1 cellular context compared by ENCODE assay signal in genomic region chr2:10300997-10301945, GRCh38.
TF ChIP-seq lines count a peak whose summit lies in the region.

No MANE protein-coding gene starts in this region.

TF ChIP-seq in HepG2, 621 proteins besides CTCF, POLR2A, EP300 and RAD21 (continued from another document and continues in another):
- TF ChIP-seq, protein P1, sequence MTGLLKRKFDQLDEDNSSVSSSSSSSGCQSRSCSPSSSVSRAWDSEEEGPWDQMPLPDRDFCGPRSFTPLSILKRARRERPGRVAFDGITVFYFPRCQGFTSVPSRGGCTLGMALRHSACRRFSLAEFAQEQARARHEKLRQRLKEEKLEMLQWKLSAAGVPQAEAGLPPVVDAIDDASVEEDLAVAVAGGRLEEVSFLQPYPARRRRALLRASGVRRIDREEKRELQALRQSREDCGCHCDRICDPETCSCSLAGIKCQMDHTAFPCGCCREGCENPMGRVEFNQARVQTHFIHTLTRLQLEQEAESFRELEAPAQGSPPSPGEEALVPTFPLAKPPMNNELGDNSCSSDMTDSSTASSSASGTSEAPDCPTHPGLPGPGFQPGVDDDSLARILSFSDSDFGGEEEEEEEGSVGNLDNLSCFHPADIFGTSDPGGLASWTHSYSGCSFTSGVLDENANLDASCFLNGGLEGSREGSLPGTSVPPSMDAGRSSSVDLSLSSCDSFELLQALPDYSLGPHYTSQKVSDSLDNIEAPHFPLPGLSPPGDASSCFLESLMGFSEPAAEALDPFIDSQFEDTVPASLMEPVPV (CRISPR knock-in tag; IDR thresholded peaks at IDR 0.05): no peak; the same call in 1 of the 2 replicates
- TF ChIP-seq SOX6 (IDR thresholded peaks at IDR 0.05) (no peak), SOX6 (CRISPR knock-in tag; IDR thresholded peaks at IDR 0.05) (peak; percentile 58), XRCC5 (optimal IDR thresholded peaks at IDR 0.05; ENCODE audit: low read length) (peak; percentile 85), HNRNPLL (IDR thresholded peaks at IDR 0.05; ENCODE audit: low read depth, low read length, poor library complexity, severe bottlenecking) (no peak), PPARG (CRISPR knock-in tag; conservative IDR thresholded peaks at IDR 0.05) (0 out of 2 replicates have a peak, but pooled peaks have one; percentile 54), ZSCAN9 (CRISPR knock-in tag; IDR thresholded peaks at IDR 0.05; ENCODE audit: borderline replicate concordance) (no peak), NKX3-1 (CRISPR knock-in tag; IDR thresholded peaks at IDR 0.05) (no peak), ZFP91 (CRISPR knock-in tag; IDR thresholded peaks at IDR 0.05; ENCODE audit: borderline replicate concordance) (peak; percentile 86), ZBTB21 (CRISPR knock-in tag; IDR thresholded peaks at IDR 0.05) (no peak), PHF21A (CRISPR knock-in tag; IDR thresholded peaks at IDR 0.05) (peak; percentile 83), ZNF430 (CRISPR knock-in tag; IDR thresholded peaks at IDR 0.05) (peak; percentile 65; the same call in 1 of the 2 replicates), ZNF282 (IDR thresholded peaks at IDR 0.05; ENCODE audit: partially characterized antibody) (no peak), KLF16 (CRISPR knock-in tag; IDR thresholded peaks at IDR 0.05) (no peak; a peak in 2 of 4 replicates), RBFOX2 (IDR thresholded peaks at IDR 0.05; ENCODE audit: low read depth, low read length) (no peak), SP140L (CRISPR knock-in tag; IDR thresholded peaks at IDR 0.05; ENCODE audit: borderline replicate concordance) (no peak), REXO4 (CRISPR knock-in tag; IDR thresholded peaks at IDR 0.05; ENCODE audit: borderline replicate concordance) (no peak), ZNF383 (CRISPR knock-in tag; IDR thresholded peaks at IDR 0.05; ENCODE audit: borderline replicate concordance) (no peak), ZMAT3 (CRISPR knock-in tag; conservative IDR thresholded peaks at IDR 0.05) (no peak; the same call in 1 of the 2 replicates), ZNF207 (IDR thresholded peaks at IDR 0.05; ENCODE audit: borderline replicate concordance) (no peak), FOXK1 (CRISPR knock-in tag; IDR thresholded peaks at IDR 0.05; ENCODE audit: borderline replicate concordance, low read depth) (no peak; the same call in 1 of the 2 replicates), KAT7 (CRISPR knock-in tag; IDR thresholded peaks at IDR 0.05; ENCODE audit: borderline replicate concordance) (peak; percentile 84; the same call in 1 of the 2 replicates), ATF7 (IDR thresholded peaks at IDR 0.05) (no peak), ATF7 (CRISPR knock-in tag; IDR thresholded peaks at IDR 0.05) (peak; percentile 60; the same call in 1 of the 2 replicates), TCF7 (IDR thresholded peaks at IDR 0.05; ENCODE audit: low read depth) (no peak; the same call in 1 of the 2 replicates), STAG1 (CRISPR knock-in tag; IDR thresholded peaks at IDR 0.05) (peak; percentile 24; the same call in 1 of the 2 replicates), JARID2 (CRISPR knock-in tag; IDR thresholded peaks at IDR 0.05; ENCODE audit: insufficient replicate concordance) (no peak), SIX1 (CRISPR knock-in tag; IDR thresholded peaks at IDR 0.05; ENCODE audit: borderline replicate concordance) (peak; percentile 45; the same call in 1 of the 2 replicates), NFIB (CRISPR knock-in tag; IDR thresholded peaks at IDR 0.05; ENCODE audit: borderline replicate concordance) (no peak), MTA1 (CRISPR knock-in tag; IDR thresholded peaks at IDR 0.05; ENCODE audit: borderline replicate concordance) (peak; percentile 93; the same call in 1 of the 2 replicates), HHEX (CRISPR knock-in tag; IDR thresholded peaks at IDR 0.05) (no peak), ZNF10 (CRISPR knock-in tag; IDR thresholded peaks at IDR 0.05; ENCODE audit: borderline replicate concordance, low read depth) (no peak), HOXA3 (CRISPR knock-in tag; IDR thresholded peaks at IDR 0.05) (peak; percentile 66; the same call in 1 of the 2 replicates), JUNB (CRISPR knock-in tag; IDR thresholded peaks at IDR 0.05; ENCODE audit: borderline replicate concordance) (0 out of 2 replicates have a peak, but pooled peaks have one; percentile 35), GATA4 (IDR thresholded peaks at IDR 0.05; ENCODE audit: borderline replicate concordance, low read depth) (peak; percentile 22; the same call in 1 of the 2 replicates), SMC3 (IDR thresholded peaks at IDR 0.05; ENCODE audit: low read length) (no peak), NCOA1 (CRISPR knock-in tag; IDR thresholded peaks at IDR 0.05) (peak; percentile 78; the same call in 1 of the 2 replicates)
- TF ChIP-seq, protein P2, sequence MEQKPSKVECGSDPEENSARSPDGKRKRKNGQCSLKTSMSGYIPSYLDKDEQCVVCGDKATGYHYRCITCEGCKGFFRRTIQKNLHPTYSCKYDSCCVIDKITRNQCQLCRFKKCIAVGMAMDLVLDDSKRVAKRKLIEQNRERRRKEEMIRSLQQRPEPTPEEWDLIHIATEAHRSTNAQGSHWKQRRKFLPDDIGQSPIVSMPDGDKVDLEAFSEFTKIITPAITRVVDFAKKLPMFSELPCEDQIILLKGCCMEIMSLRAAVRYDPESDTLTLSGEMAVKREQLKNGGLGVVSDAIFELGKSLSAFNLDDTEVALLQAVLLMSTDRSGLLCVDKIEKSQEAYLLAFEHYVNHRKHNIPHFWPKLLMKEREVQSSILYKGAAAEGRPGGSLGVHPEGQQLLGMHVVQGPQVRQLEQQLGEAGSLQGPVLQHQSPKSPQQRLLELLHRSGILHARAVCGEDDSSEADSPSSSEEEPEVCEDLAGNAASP (CRISPR knock-in tag; IDR thresholded peaks at IDR 0.05; ENCODE audit: borderline replicate concordance): peak; percentile 58; the same call in 1 of the 2 replicates
- TF ChIP-seq, protein P3, sequence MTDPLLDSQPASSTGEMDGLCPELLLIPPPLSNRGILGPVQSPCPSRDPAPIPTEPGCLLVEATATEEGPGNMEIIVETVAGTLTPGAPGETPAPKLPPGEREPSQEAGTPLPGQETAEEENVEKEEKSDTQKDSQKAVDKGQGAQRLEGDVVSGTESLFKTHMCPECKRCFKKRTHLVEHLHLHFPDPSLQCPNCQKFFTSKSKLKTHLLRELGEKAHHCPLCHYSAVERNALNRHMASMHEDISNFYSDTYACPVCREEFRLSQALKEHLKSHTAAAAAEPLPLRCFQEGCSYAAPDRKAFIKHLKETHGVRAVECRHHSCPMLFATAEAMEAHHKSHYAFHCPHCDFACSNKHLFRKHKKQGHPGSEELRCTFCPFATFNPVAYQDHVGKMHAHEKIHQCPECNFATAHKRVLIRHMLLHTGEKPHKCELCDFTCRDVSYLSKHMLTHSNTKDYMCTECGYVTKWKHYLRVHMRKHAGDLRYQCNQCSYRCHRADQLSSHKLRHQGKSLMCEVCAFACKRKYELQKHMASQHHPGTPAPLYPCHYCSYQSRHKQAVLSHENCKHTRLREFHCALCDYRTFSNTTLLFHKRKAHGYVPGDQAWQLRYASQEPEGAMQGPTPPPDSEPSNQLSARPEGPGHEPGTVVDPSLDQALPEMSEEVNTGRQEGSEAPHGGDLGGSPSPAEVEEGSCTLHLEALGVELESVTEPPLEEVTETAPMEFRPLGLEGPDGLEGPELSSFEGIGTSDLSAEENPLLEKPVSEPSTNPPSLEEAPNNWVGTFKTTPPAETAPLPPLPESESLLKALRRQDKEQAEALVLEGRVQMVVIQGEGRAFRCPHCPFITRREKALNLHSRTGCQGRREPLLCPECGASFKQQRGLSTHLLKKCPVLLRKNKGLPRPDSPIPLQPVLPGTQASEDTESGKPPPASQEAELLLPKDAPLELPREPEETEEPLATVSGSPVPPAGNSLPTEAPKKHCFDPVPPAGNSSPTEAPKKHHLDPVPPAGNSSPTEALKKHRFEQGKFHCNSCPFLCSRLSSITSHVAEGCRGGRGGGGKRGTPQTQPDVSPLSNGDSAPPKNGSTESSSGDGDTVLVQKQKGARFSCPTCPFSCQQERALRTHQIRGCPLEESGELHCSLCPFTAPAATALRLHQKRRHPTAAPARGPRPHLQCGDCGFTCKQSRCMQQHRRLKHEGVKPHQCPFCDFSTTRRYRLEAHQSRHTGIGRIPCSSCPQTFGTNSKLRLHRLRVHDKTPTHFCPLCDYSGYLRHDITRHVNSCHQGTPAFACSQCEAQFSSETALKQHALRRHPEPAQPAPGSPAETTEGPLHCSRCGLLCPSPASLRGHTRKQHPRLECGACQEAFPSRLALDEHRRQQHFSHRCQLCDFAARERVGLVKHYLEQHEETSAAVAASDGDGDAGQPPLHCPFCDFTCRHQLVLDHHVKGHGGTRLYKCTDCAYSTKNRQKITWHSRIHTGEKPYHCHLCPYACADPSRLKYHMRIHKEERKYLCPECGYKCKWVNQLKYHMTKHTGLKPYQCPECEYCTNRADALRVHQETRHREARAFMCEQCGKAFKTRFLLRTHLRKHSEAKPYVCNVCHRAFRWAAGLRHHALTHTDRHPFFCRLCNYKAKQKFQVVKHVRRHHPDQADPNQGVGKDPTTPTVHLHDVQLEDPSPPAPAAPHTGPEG (CRISPR knock-in tag; IDR thresholded peaks at IDR 0.05): no peak
- TF ChIP-seq, protein P4, sequence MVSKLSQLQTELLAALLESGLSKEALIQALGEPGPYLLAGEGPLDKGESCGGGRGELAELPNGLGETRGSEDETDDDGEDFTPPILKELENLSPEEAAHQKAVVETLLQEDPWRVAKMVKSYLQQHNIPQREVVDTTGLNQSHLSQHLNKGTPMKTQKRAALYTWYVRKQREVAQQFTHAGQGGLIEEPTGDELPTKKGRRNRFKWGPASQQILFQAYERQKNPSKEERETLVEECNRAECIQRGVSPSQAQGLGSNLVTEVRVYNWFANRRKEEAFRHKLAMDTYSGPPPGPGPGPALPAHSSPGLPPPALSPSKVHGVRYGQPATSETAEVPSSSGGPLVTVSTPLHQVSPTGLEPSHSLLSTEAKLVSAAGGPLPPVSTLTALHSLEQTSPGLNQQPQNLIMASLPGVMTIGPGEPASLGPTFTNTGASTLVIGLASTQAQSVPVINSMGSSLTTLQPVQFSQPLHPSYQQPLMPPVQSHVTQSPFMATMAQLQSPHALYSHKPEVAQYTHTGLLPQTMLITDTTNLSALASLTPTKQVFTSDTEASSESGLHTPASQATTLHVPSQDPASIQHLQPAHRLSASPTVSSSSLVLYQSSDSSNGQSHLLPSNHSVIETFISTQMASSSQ (IDR thresholded peaks at IDR 0.05; ENCODE audit: low read depth): peak; percentile 35; the same call in 1 of the 2 replicates
- TF ChIP-seq, protein P4 (CRISPR knock-in tag; IDR thresholded peaks at IDR 0.05; ENCODE audit: borderline replicate concordance): peak; percentile 75; the same call in 1 of the 2 replicates
- TF ChIP-seq, protein P5, sequence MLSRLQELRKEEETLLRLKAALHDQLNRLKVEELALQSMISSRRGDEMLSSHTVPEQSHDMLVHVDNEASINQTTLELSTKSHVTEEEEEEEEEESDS (CRISPR knock-in tag; IDR thresholded peaks at IDR 0.05; ENCODE audit: borderline replicate concordance): no peak
- TF ChIP-seq, protein P6, sequence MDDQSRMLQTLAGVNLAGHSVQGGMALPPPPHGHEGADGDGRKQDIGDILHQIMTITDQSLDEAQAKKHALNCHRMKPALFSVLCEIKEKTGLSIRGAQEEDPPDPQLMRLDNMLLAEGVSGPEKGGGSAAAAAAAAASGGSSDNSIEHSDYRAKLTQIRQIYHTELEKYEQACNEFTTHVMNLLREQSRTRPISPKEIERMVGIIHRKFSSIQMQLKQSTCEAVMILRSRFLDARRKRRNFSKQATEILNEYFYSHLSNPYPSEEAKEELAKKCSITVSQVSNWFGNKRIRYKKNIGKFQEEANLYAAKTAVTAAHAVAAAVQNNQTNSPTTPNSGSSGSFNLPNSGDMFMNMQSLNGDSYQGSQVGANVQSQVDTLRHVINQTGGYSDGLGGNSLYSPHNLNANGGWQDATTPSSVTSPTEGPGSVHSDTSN (CRISPR knock-in tag; IDR thresholded peaks at IDR 0.05; ENCODE audit: borderline replicate concordance): no peak
- TF ChIP-seq, protein P7, sequence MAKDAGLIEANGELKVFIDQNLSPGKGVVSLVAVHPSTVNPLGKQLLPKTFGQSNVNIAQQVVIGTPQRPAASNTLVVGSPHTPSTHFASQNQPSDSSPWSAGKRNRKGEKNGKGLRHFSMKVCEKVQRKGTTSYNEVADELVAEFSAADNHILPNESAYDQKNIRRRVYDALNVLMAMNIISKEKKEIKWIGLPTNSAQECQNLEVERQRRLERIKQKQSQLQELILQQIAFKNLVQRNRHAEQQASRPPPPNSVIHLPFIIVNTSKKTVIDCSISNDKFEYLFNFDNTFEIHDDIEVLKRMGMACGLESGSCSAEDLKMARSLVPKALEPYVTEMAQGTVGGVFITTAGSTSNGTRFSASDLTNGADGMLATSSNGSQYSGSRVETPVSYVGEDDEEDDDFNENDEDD (CRISPR knock-in tag; IDR thresholded peaks at IDR 0.05; ENCODE audit: borderline replicate concordance): peak; percentile 44; the same call in 1 of the 2 replicates
